8 cellular contexts compared by ENCODE assay signal in the genomic region with DNA sequence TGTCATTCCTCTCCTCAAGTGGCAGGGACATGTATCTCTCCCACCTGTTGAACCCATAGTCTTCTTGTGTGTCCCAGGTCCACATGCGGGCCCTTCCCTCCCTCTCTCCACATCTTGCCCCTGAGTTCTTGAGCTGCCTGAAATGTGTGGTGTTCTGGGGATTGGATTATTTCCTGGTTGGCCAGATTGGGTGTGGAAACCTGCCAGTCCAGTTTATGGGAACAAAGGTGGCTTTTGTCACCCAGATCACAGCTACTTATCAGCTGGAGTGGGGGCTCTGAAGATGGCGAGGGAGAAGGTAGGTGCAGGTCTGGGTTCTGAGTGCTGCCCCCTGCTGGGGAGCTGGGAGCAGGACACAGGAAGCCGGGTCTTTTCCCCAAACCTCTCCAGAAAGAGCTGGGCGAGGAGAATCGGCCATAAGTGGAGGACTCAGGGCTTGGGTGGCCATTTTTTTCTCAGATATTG. TPM values are rescaled to one million over a fixed set of nuclear protein-coding genes. Genes with fewer than 3 reads are reported as not detected.
DNase-seq lines count a peak whose midpoint lies in the region; ATAC-seq and TF ChIP-seq lines count a peak whose summit lies in the region.

No MANE protein-coding gene starts in this region.

- H3K9me3 ChIP-seq in breast epithelium (no peaks in the 10 kb centered on the region), upper lobe of right lung (no peaks in the 10 kb centered on the region)

- H3K27me3 ChIP-seq in breast epithelium (no peaks in the 10 kb centered on the region), upper lobe of right lung (no peaks in the 10 kb centered on the region)

- no TSS peak for BruUV-seq in MCF 10A (replicated peaks; lab: Mats Ljungman, UMichigan)

- H3K27ac ChIP-seq in breast epithelium (peak overlapping the region in 1 of 2 donors; percentile 81), upper lobe of right lung (peak overlapping the region; percentile 60)

- CTCF ChIA-PET in MCF 10A (lab: Yijun Ruan, JAX) = interaction anchor here (0.5 to 27.3 kb wide), 15 partner anchors 8 to 1849 kb away, joined by 3 to 530 read pairs (median 4); a partner anchor contains a TSS

- H3K4me1 ChIP-seq in breast epithelium (peaks cover 0 to 9% of the 10 kb centered on the region in 2 donors), upper lobe of right lung (peaks cover 69% of the 10 kb centered on the region)

- TF ChIP-seq POLR2A in breast epithelium (IDR thresholded peaks at IDR 0.05) = no peak

- H3K27me3 Mint-ChIP-seq in MCF 10A (ENCODE audit: insufficient read depth, unreplicated experiment) = no peaks in the 10 kb centered on the region

- peak; percentile 61 for TF ChIP-seq CTCF in MCF 10A (IDR thresholded peaks at IDR 0.05; ENCODE audit: unreplicated experiment)
- TF ChIP-seq CTCF in breast epithelium (IDR thresholded peaks at IDR 0.05) = peak in 1 of 3 donors; percentile 34
- TF ChIP-seq CTCF in cardiac fibroblast (IDR thresholded peaks at IDR 0.05; ENCODE audit: low read depth, low read length) = peak; percentile 66
- TF ChIP-seq CTCF in upper lobe of right lung (IDR thresholded peaks at IDR 0.05) = peak; percentile 69

- H3K9me3 Mint-ChIP-seq in MCF 10A (ENCODE audit: unreplicated experiment) = no peaks in the 10 kb centered on the region

- intact Hi-C loops in MCF 10A (cut with micrococcal nuclease) = loop anchor here (2.0 kb wide), 1 partner anchor 15 kb away; no protein-coding TSS in a partner anchor
- intact Hi-C loops in breast epithelium (cut with DNase I; ENCODE audit: low total_unique reads) = no loop called here
- intact Hi-C loops in upper lobe of right lung (cut with DNase I) = no loop called here

- H3K4me3 ChIP-seq in breast epithelium = peak overlapping the region in 1 of 3 donors; percentile 16
- H3K4me3 ChIP-seq in cardiac fibroblast (replicated peaks in 1 of 2; ENCODE audit: low read depth in 2 of 2, low read length in 2 of 2) = no peak overlapping the region
- H3K4me3 ChIP-seq in upper lobe of right lung = no peak overlapping the region

- H3K27ac Mint-ChIP-seq in MCF 10A (ENCODE audit: low read depth, unreplicated experiment) = no peak overlapping the region

- H3K36me3 Mint-ChIP-seq in MCF 10A (ENCODE audit: insufficient read depth, unreplicated experiment) = peaks cover 20% of the 10 kb centered on the region

- POLR2A ChIA-PET in MCF 10A (lab: Yijun Ruan, JAX) = interaction anchor here (0.7 to 4.3 kb wide), 2 partner anchors 13 to 44 kb away, joined by 3 to 39 read pairs; a partner anchor contains a TSS

- peaks cover 14% of the 10 kb centered on the region for H3K4me1 Mint-ChIP-seq in MCF 10A (ENCODE audit: insufficient read depth, unreplicated experiment)

- peak; percentile 65 for ATAC-seq in HG02870 (IDR thresholded peaks at IDR 0.05; ENCODE audit: unreplicated experiment)
- peak; percentile 69 for ATAC-seq in upper lobe of right lung

- H3K36me3 ChIP-seq in breast epithelium (no peaks in the 10 kb centered on the region), upper lobe of right lung (peaks cover 22% of the 10 kb centered on the region)

- no peak overlapping the region for H3K4me3 Mint-ChIP-seq in MCF 10A (ENCODE audit: unreplicated experiment)

- peak; percentile 55 for DNase-seq in MCF 10A (ENCODE audit: unreplicated experiment)
- no peak for DNase-seq in breast epithelium (ENCODE audit: low spot score in 2 of 2)
- peak in 4 of 5 donors; percentile 28 to 36 (median 34) for DNase-seq in T-helper 1 cell
- DNase-seq in cardiac fibroblast (ENCODE audit: low read depth in 2 of 2) = peak in 1 of 2 donors; percentile 17
- peak; percentile 82 for DNase-seq in mucosa of gallbladder (ENCODE audit: low spot score)
- peak; percentile 76 for DNase-seq in upper lobe of right lung
- DNase-seq in NCI-H1436 (lab: John Stamatoyannopoulos, UW) = no peak

RNA-seq across cellular contexts. Expression of a gene that starts 14.2 kb away (rescaled TPM):
- total RNA-seq in MCF 10A (2022) = 3.4 and 4.2 TPM in 2 replicates
- total RNA-seq in breast epithelium = 10 to 100 TPM in 2 of 3 donors, 1 to 10 TPM in 1; 7.5 to 22.9 (median 10.8) TPM
- 63.6 TPM for total RNA-seq in mucosa of gallbladder
- 43.1 TPM for total RNA-seq in upper lobe of right lung

RNA-seq across cellular contexts. Expression of a gene that starts 26.6 kb away (rescaled TPM):
- total RNA-seq in MCF 10A (2022) (not detected in 2 replicates), breast epithelium (10 to 100 TPM in 2 of 3 donors, 1 to 10 TPM in 1; 2.6 to 65.4 (median 13.2) TPM), mucosa of gallbladder (13.5 TPM), upper lobe of right lung (34.1 TPM)

RNA-seq across cellular contexts. Expression of a gene that starts 43.5 kb away (rescaled TPM):
- 26.3 and 27.7 TPM in 2 replicates for total RNA-seq in MCF 10A (2022)
- total RNA-seq in breast epithelium = 10 to 100 TPM; 37.0 to 48.0 (median 44.6) TPM
- total RNA-seq in mucosa of gallbladder = 41.0 TPM
- total RNA-seq in upper lobe of right lung = 60.9 TPM

Comparison
In these comparisons a context has a peak if more than half of its experiments do, and no peak if none do; other contexts are left out.
1. DNase-seq: peak in MCF 10A (single experiment), T-helper 1 cell (4 of 5), mucosa of gallbladder (single experiment) and upper lobe of right lung (single experiment); none in breast epithelium (0 of 2) and NCI-H1436 (single experiment).